ENCODE assay signal across 8 cellular contexts in genomic region chr17:2398188-2398587, GRCh38. TPM values are rescaled to one million over a fixed set of nuclear protein-coding genes. Genes with fewer than 3 reads are reported as not detected.
A peak's percentile ranks its signal among the peaks of the same experiment; 100 is the strongest.
DNase-seq lines count a peak whose midpoint lies in the region; TF ChIP-seq lines count a peak whose summit lies in the region.

No MANE protein-coding gene starts in this region.

- no peak overlapping the region for H3K4me2 ChIP-seq in mesendoderm (ENCODE audit: low read length)

- no peak overlapping the region for H2BK15ac ChIP-seq in mesendoderm (replicated peaks; ENCODE audit: low read depth)

- peak overlapping the region; percentile 30 for H3K4me3 Mint-ChIP-seq in activated naive CD4-positive, alpha-beta T cell treated with anti-CD3 and anti-CD28 coated beads for 36 hours

- no peaks in the 10 kb centered on the region for H3K36me3 Mint-ChIP-seq in activated naive CD4-positive, alpha-beta T cell treated with anti-CD3 and anti-CD28 coated beads for 36 hours (ENCODE audit: low read depth)

- TF ChIP-seq CTCF in breast epithelium (IDR thresholded peaks at IDR 0.05) = no peak
- no peak for TF ChIP-seq CTCF in transverse colon (IDR thresholded peaks at IDR 0.05)

- peak overlapping the region; percentile 81 for H3K56ac ChIP-seq in mesendoderm (ENCODE audit: low read length)

- H3K9me3 Mint-ChIP-seq in activated naive CD4-positive, alpha-beta T cell treated with anti-CD3 and anti-CD28 coated beads for 36 hours = no peaks in the 10 kb centered on the region

- peak overlapping the region; percentile 6 for H2AK5ac ChIP-seq in mesendoderm (ENCODE audit: low read length)

- H3K27ac ChIP-seq in breast epithelium (peak overlapping the region; percentile 99), mesendoderm (ENCODE audit: low read depth, low read length) (no peak overlapping the region), transverse colon (peak overlapping the region; percentile 98 to 100 (median 100))

- no peak overlapping the region for H4K5ac ChIP-seq in mesendoderm (ENCODE audit: low read length)

- H3K27me3 ChIP-seq in breast epithelium = no peaks in the 10 kb centered on the region
- no peaks in the 10 kb centered on the region for H3K27me3 ChIP-seq in mesendoderm (ENCODE audit: insufficient read depth, low read length, poor library complexity)
- H3K27me3 ChIP-seq in transverse colon = no peaks in the 10 kb centered on the region

- no peak for DNase-seq in activated naive CD4-positive, alpha-beta T cell treated with anti-CD3 and anti-CD28 coated beads for 36 hours
- DNase-seq in activated naive CD4-positive, alpha-beta T cell treated with Interleukin-2 at 50 U/mL for 16 hours = no peak
- DNase-seq in breast epithelium (ENCODE audit: low spot score in 2 of 2) (no peak), mesendoderm (no peak), transverse colon (no peak), cerebellar cortex (ENCODE audit: low spot score) (no peak), NCI-H748 (lab: John Stamatoyannopoulos, UW; ENCODE audit: unreplicated experiment) (no peak)
- DNase-seq in stimulated activated CD8-positive, alpha-beta memory T cell treated with anti-CD3 and anti-CD28 coated beads, Interleukin-4, amount 100 ng/mL, for 48 hours = no peak

- H4K8ac ChIP-seq in mesendoderm (ENCODE audit: low read depth, low read length) = no peak overlapping the region

- H3K79me1 ChIP-seq in mesendoderm (ENCODE audit: low read length) = peaks cover 11% of the 10 kb centered on the region

- no peak overlapping the region for H3K23ac ChIP-seq in mesendoderm (ENCODE audit: low read length)

- H3K18ac ChIP-seq in mesendoderm (ENCODE audit: low read length) = no peak overlapping the region

- CTCF ChIA-PET in activated naive CD4-positive, alpha-beta T cell treated with anti-CD3 and anti-CD28 coated beads for 36 hours (lab: Charles Lee) = interaction anchor here (0.6 to 0.7 kb wide), 2 partner anchors 16 to 95 kb away, joined by 3 to 4 read pairs; partner anchors contain the start of gene SMG6

- H3K4me1 ChIP-seq in breast epithelium (peaks cover 13 to 51% of the 10 kb centered on the region in 2 donors), mesendoderm (ENCODE audit: control insufficient read depth, low read depth, low read length) (peaks cover 7% of the 10 kb centered on the region), transverse colon (peaks cover 51 to 65% (median 61%) of the 10 kb centered on the region in 4 donors)

- no peak overlapping the region for H2BK120ac ChIP-seq in mesendoderm (ENCODE audit: low read depth, low read length)

- peaks cover 12% of the 10 kb centered on the region for H3K79me2 ChIP-seq in mesendoderm (ENCODE audit: control insufficient read depth, insufficient read depth, low read length)

- WGBS in mesendoderm (ENCODE audit: extremely low coverage, insufficient coverage, low lambda C conversion rate) = no CpG with 5 or more reads among the region's 10 CpGs
- 81% methylated on average over 9 of the region's 10 CpGs; no CpG with 5 or more reads in 1 of the 2 donors for WGBS in transverse colon (ENCODE audit: low coverage in 1 of 2), 2 donors

- H3K4ac ChIP-seq in mesendoderm (ENCODE audit: low read depth, low read length) = no peak overlapping the region

- intact Hi-C loops in activated naive CD4-positive, alpha-beta T cell treated with anti-CD3 and anti-CD28 coated beads for 36 hours (cut with micrococcal nuclease) = loop anchor here (10.0 kb wide), 1 partner anchor 1747 kb away; the partner anchor contains the start of genes CYB5D2 and ZZEF1
- intact Hi-C loops in breast epithelium (cut with DNase I; ENCODE audit: low total_unique reads) (loop anchor here (10.0 kb wide), 1 partner anchor 1747 kb away; the partner anchor contains the start of genes CYB5D2 and ZZEF1), transverse colon (cut with DNase I; ENCODE audit: low total_unique reads) (no loop called here)

- H3K36me3 ChIP-seq in breast epithelium (no peaks in the 10 kb centered on the region), mesendoderm (ENCODE audit: control insufficient read depth, insufficient read depth, low read length) (no peaks in the 10 kb centered on the region), transverse colon (no peaks in the 10 kb centered on the region)

- peak overlapping the region; percentile 68 for H3K9ac ChIP-seq in mesendoderm (ENCODE audit: low read length)

- no peaks in the 10 kb centered on the region for H3K27me3 Mint-ChIP-seq in activated naive CD4-positive, alpha-beta T cell treated with anti-CD3 and anti-CD28 coated beads for 36 hours (ENCODE audit: low read depth)

- peak overlapping the region; percentile 76 for H3K27ac Mint-ChIP-seq in activated naive CD4-positive, alpha-beta T cell treated with anti-CD3 and anti-CD28 coated beads for 36 hours

- TF ChIP-seq EP300 in transverse colon (IDR thresholded peaks at IDR 0.05; ENCODE audit: low read depth) = no peak

- in situ Hi-C loops in transverse colon (cut with MboI; ENCODE audit: low pct_ligation_motif_present in 1 of 4, low pct_unique_long_range_greater_than_20kb in 1 of 4, low sequenced_read_pairs in 3 of 4) = no loop called here

- peak overlapping the region; percentile 99 for H3K4me3 ChIP-seq in breast epithelium
- H3K4me3 ChIP-seq in mesendoderm (ENCODE audit: low read length) = no peak overlapping the region
- H3K4me3 ChIP-seq in transverse colon = peak overlapping the region in 1 of 4 donors; percentile 89

- H3K4me1 Mint-ChIP-seq in activated naive CD4-positive, alpha-beta T cell treated with anti-CD3 and anti-CD28 coated beads for 36 hours (ENCODE audit: low read depth) = peaks cover 46% of the 10 kb centered on the region

- H3K9me3 ChIP-seq in breast epithelium (no peaks in the 10 kb centered on the region), transverse colon (no peaks in the 10 kb centered on the region)

- TF ChIP-seq POLR2A in breast epithelium (IDR thresholded peaks at IDR 0.05) (no peak), transverse colon (IDR thresholded peaks at IDR 0.05) (no peak)

- no peak overlapping the region for H2BK5ac ChIP-seq in mesendoderm (ENCODE audit: low read length)

RNA-seq across cellular contexts. Expression of gene MNT, which starts 2.7 kb away (rescaled TPM):
- 10 to 100 TPM; 13.1 to 17.0 TPM for total RNA-seq in activated naive CD4-positive, alpha-beta T cell treated with anti-CD3 and anti-CD28 coated beads for 36 hours
- total RNA-seq in breast epithelium (10 to 100 TPM in 1 of 3 donors, 1 to 10 TPM in 2; 7.7 to 10.2 (median 8.8) TPM), transverse colon (10 to 100 TPM; 13.7 to 27.7 (median 20.9) TPM)
- 10.1 TPM for polyA plus RNA-seq in mesendoderm (2013, experiment 1 of 2)
- 10.7 TPM for polyA plus RNA-seq in mesendoderm (2013, experiment 2 of 2)
